ENCODE assay signal across 29 cellular contexts in the genomic region with DNA sequence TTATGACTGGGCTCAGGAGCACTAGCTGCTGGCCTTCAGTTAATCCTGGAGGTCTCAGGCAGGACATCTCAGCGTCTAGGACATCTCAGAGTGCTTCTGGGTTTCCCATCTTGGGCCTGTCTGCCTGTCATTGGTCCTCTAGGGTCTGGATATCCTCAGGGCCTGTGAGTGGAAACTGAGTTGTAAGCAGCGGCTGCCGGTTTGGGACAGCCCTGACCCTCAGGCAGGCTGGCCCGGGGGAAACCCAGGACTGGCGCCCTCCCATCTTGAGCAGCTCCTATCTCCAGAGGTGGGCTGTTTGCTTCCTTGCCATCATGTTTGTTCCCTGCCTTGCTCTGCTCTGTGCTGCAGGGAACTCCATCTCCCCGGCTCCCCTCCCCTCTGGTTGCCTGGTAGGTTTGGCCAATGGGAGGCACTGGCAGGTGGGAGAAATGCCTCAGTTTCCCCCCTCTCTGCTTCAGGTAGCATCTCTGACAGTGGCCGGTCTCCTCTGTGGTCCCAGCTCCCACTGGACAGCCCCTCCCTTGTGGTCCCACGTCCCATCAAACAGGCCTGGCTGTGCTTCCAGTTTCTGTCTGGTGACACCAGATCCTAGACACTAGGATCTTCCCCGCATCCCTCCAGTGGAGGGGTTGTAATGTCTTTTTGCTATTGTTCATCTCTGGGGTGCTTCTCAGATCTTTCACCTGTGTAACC.
"Had no signal": no experiment of that assay in that cellular context is flagged by ENCODE, and none has a peak within 500 bp of the region (broad histone marks: within the 10 kb centered on the region; RNA-seq: fewer than 3 reads in every experiment).

No MANE protein-coding gene starts in this region.

- H3K27ac Mint-ChIP-seq: dendritic cell treated with granulocyte-macrophage colony-stimulating factor and Interleukin-4, amounts not matched to agents 40 ng/mL and 50 ng/mL, for 4 days; mesothelial cell of epicardium; naive thymus-derived CD4-positive, alpha-beta T cell; nephron; neural progenitor cell; progenitor cell of endocrine pancreas had no signal

- H3K27ac ChIP-seq: colonic mucosa, lower lobe of right lung, neural progenitor cell, parathyroid adenoma, testis, tibial artery, upper lobe of left lung had no signal

- H3K4me1 Mint-ChIP-seq: mesothelial cell of epicardium had no signal

- H3K4me3 ChIP-seq: colonic mucosa, esophagus squamous epithelium, heart right ventricle, lower lobe of right lung, neural progenitor cell, right lobe of liver, smooth muscle cell, stomach, testis, tibial artery, upper lobe of left lung had no signal

- H2AFZ ChIP-seq: neural progenitor cell, parathyroid adenoma had no signal

- H3K4me1 ChIP-seq: lower lobe of right lung, neural progenitor cell, parathyroid adenoma, testis had no signal

- ATAC-seq: left colon; lower lobe of right lung; naive thymus-derived CD4-positive, alpha-beta T cell; right lobe of liver had no signal

- H3K9me3 Mint-ChIP-seq: dendritic cell treated with granulocyte-macrophage colony-stimulating factor and Interleukin-4, amounts not matched to agents 40 ng/mL and 50 ng/mL, for 4 days; mesothelial cell of epicardium; naive thymus-derived CD4-positive, alpha-beta T cell; nephron; neural progenitor cell had no signal

- H3K4me2 ChIP-seq: neural progenitor cell, smooth muscle cell had no signal

- H3K27me3 ChIP-seq: colonic mucosa, esophagus squamous epithelium, heart right ventricle, neural progenitor cell, right lobe of liver, stomach, testis, tibial artery, upper lobe of left lung had no signal

- H3K9me3 ChIP-seq: colonic mucosa, esophagus squamous epithelium, heart right ventricle, lower lobe of right lung, right lobe of liver, stomach, testis, tibial artery, upper lobe of left lung had no signal

- DNase-seq: colonic mucosa; effector CD8-positive, alpha-beta T cell; erythroblast; esophagus squamous epithelium; foreskin melanocyte; glutamatergic neuron; heart right ventricle; hippocampal formation; left colon; left ventricle myocardium superior; lower lobe of right lung; naive thymus-derived CD4-positive, alpha-beta T cell; right lobe of liver; stimulated activated CD4-positive, alpha-beta T cell treated with anti-CD3 and anti-CD28 coated beads, Interleukin-12 subunit alpha, Interleukin-12 subunit beta, amount 100 ng/mL, for 4 hours; stimulated activated CD4-positive, alpha-beta T cell treated with anti-CD3 and anti-CD28 coated beads, Interleukin-1b, Interleukin-23, amount 100 ng/mL, for 48 hours; stimulated activated CD4-positive, alpha-beta T cell treated with anti-CD3 and anti-CD28 coated beads, Interleukin-4, amount 100 ng/mL, for 1 hour; stimulated activated CD8-positive, alpha-beta memory T cell treated with anti-CD3 and anti-CD28 coated beads, Interleukin-4, amount 100 ng/mL, for 48 hours; stimulated activated naive CD4-positive, alpha-beta T cell treated with Interleukin-2 at 50 U/mL for 16 hours; stomach; testis had no signal

- H3K36me3 Mint-ChIP-seq: mesothelial cell of epicardium; naive thymus-derived CD4-positive, alpha-beta T cell; neural progenitor cell had no signal

- H3K4me3 Mint-ChIP-seq: dendritic cell treated with granulocyte-macrophage colony-stimulating factor and Interleukin-4, amounts not matched to agents 40 ng/mL and 50 ng/mL, for 4 days; mesothelial cell of epicardium; naive thymus-derived CD4-positive, alpha-beta T cell; nephron; neural progenitor cell had no signal

- H3K36me3 ChIP-seq: colonic mucosa, esophagus squamous epithelium, lower lobe of right lung, neural progenitor cell, right lobe of liver, stomach, tibial artery, upper lobe of left lung had no signal

- H3K9ac ChIP-seq: neural progenitor cell, parathyroid adenoma had no signal
